In genomic region chr2:54512183-54512582, GRCh38 we compare ENCODE assay signal across 1 cellular context.
TF ChIP-seq lines count a peak whose summit lies in the region.

No MANE protein-coding gene starts in this region.

TF ChIP-seq in HepG2, 621 proteins besides CTCF, POLR2A, EP300 and RAD21:
- TF ChIP-seq NFYC (CRISPR knock-in tag; IDR thresholded peaks at IDR 0.05) (no peak), JUNB (CRISPR knock-in tag; IDR thresholded peaks at IDR 0.05; ENCODE audit: borderline replicate concordance) (no peak), ZNF282 (IDR thresholded peaks at IDR 0.05; ENCODE audit: partially characterized antibody) (no peak), SYNCRIP (IDR thresholded peaks at IDR 0.05; ENCODE audit: insufficient read depth, low read depth, low read length) (no peak), ISL2 (CRISPR knock-in tag; IDR thresholded peaks at IDR 0.05) (no peak), NR0B2 (CRISPR knock-in tag; IDR thresholded peaks at IDR 0.05) (no peak), ZFYVE20 (CRISPR knock-in tag; IDR thresholded peaks at IDR 0.05; ENCODE audit: borderline replicate concordance, low read depth) (no peak), ZNF615 (CRISPR knock-in tag; IDR thresholded peaks at IDR 0.05; ENCODE audit: borderline replicate concordance) (no peak), CREBL2 (CRISPR knock-in tag; IDR thresholded peaks at IDR 0.05; ENCODE audit: borderline replicate concordance) (no peak), KLF11 (CRISPR knock-in tag; IDR thresholded peaks at IDR 0.05) (no peak), ZBTB20 (CRISPR knock-in tag; IDR thresholded peaks at IDR 0.05; ENCODE audit: borderline replicate concordance, low read depth) (no peak)
